Comparison of ENCODE assay signal across 19 cellular contexts in genomic region chr11:43585877-43586608, GRCh38.
"Had no signal": no experiment of that assay in that cellular context is flagged by ENCODE, and none has a peak within 500 bp of the region (broad histone marks: within the 10 kb centered on the region; RNA-seq: fewer than 3 reads in every experiment).

No MANE protein-coding gene starts in this region.

- H3K9me3 Mint-ChIP-seq: activated T-helper 17 cell treated with anti-CD3 and anti-CD28 coated beads, Interleukin-2, amount 50 U/mL, for 72 hours; mesothelial cell of epicardium; nephron progenitor cell had no signal

- H3K36me3 Mint-ChIP-seq: mesothelial cell of epicardium had no signal

- DNase-seq: activated CD4-positive, alpha-beta T cell treated with anti-CD3 and anti-CD28 coated beads, Interleukin-2, amount 50 U/mL, for 4 hours; activated CD4-positive, CD25-positive, alpha-beta regulatory T cell treated with anti-CD3 and anti-CD28 coated beads, Interleukin-2, amount 50 U/mL, for 72 hours; activated naive CD4-positive, alpha-beta T cell treated with Interleukin-2 at 50 U/mL for 16 hours; aorta; dermis blood vessel endothelial cell; gastrocnemius medialis; heart left ventricle; left cardiac atrium; lower lobe of right lung; nephron progenitor cell; right cardiac atrium; small intestine; stimulated activated CD4-positive, alpha-beta T cell treated with anti-CD3 and anti-CD28 coated beads, Interleukin-4, amount 100 ng/mL, for 24 hours; stimulated activated naive CD4-positive, alpha-beta T cell treated with Interleukin-2 at 50 U/mL for 16 hours; transverse colon had no signal

- H3K27ac Mint-ChIP-seq: activated T-helper 17 cell treated with anti-CD3 and anti-CD28 coated beads, Interleukin-2, amount 50 U/mL, for 72 hours; mesothelial cell of epicardium; nephron progenitor cell had no signal

- ATAC-seq: activated T-helper 17 cell treated with anti-CD3 and anti-CD28 coated beads, Interleukin-2, amount 50 U/mL, for 72 hours; gastrocnemius medialis; heart left ventricle; left cardiac atrium; lower lobe of right lung; right cardiac atrium had no signal

- H3K4me3 ChIP-seq: gastrocnemius medialis, heart left ventricle, lower lobe of right lung, prostate gland, transverse colon, vagina had no signal

- H3K4me3 Mint-ChIP-seq: activated T-helper 17 cell treated with anti-CD3 and anti-CD28 coated beads, Interleukin-2, amount 50 U/mL, for 72 hours; mesothelial cell of epicardium; nephron progenitor cell had no signal

- H3K36me3 ChIP-seq: gastrocnemius medialis, heart left ventricle, lower lobe of right lung, prostate gland, transverse colon, vagina had no signal

- H3K4me1 Mint-ChIP-seq: activated T-helper 17 cell treated with anti-CD3 and anti-CD28 coated beads, Interleukin-2, amount 50 U/mL, for 72 hours had no signal

- H3K4me1 ChIP-seq: prostate gland had no signal

- H3K27ac ChIP-seq: gastrocnemius medialis, heart left ventricle, lower lobe of right lung, prostate gland, transverse colon, vagina had no signal

- H3K9me3 ChIP-seq: gastrocnemius medialis, heart left ventricle, lower lobe of right lung, prostate gland, transverse colon, vagina had no signal
